8 cellular contexts compared by ENCODE assay signal in the genomic region with DNA sequence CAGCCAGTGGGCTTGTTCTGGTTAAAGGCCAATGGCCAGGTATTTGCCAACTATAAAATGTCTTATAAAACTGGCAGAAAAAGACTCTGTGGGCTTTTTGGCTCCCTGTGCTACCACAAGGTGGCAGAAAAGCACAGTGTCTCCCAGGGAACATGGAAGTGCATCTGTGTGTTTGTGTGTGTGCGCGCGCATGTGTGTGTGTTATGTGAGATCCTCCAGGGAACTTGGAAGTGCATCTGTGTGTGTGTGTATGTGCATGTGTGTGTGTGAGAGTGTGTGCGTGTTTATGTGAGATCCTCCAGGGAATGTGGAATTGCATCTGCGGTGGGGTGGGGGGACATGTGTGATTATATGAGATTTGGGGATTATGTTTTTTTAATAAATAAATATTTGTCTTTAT. TPM values are rescaled to one million over a fixed set of nuclear protein-coding genes. Genes with fewer than 3 reads are reported as not detected.
DNase-seq lines count a peak whose midpoint lies in the region; ATAC-seq and TF ChIP-seq lines count a peak whose summit lies in the region.

No MANE protein-coding gene starts in this region.

- H3K36me3 Mint-ChIP-seq in activated CD4-positive, alpha-beta memory T cell treated with anti-CD3 and anti-CD28 coated beads, Interleukin-2, amount 10 ng/mL, durations not matched to agents 7 days and 5 days (ENCODE audit: low read depth): no peaks in the 10 kb centered on the region

- no peaks in the 10 kb centered on the region for H3K4me1 ChIP-seq in A673 (ENCODE audit: insufficient read depth, low read length, poor library complexity, severe bottlenecking)
- H3K4me1 ChIP-seq in foreskin keratinocyte: no peaks in the 10 kb centered on the region

- CTCF ChIA-PET in A673 (lab: Charles Lee): no interaction called here
- CTCF ChIA-PET in activated CD4-positive, alpha-beta memory T cell treated with anti-CD3 and anti-CD28 coated beads, Interleukin-2, amount 10 ng/mL, durations not matched to agents 7 days and 5 days (lab: Charles Lee): interaction anchor here (0.6 to 1.0 kb wide), 4 partner anchors 253 to 716 kb away, joined by 3 to 4 read pairs (median 3); no protein-coding TSS in a partner anchor

- no TSS peak for BruUV-seq in A673 (replicated peaks; lab: Mats Ljungman, UMichigan)

- H3K4me3 Mint-ChIP-seq in activated CD4-positive, alpha-beta memory T cell treated with anti-CD3 and anti-CD28 coated beads, Interleukin-2, amount 10 ng/mL, durations not matched to agents 7 days and 5 days: no peak overlapping the region

- intact Hi-C loops in A673 (cut with micrococcal nuclease; ENCODE audit: unreplicated experiment): loop anchor here (1.0 kb wide), 1 partner anchor 469 kb away; no protein-coding TSS in a partner anchor

- no peaks in the 10 kb centered on the region for H3K36me3 ChIP-seq in A673 (ENCODE audit: insufficient read depth, low read length, poor library complexity, severe bottlenecking)

- peak; percentile 90 for DNase-seq in A673 (ENCODE audit: low spot score)
- peak; percentile 74 for DNase-seq in GM12865 (ENCODE audit: low read depth)
- DNase-seq in NCI-H226: peak; percentile 50
- peak; percentile 55 for DNase-seq in activated CD4-positive, alpha-beta memory T cell treated with anti-CD3 and anti-CD28 coated beads, Interleukin-2, amount 10 ng/mL, durations not matched to agents 7 days and 5 days
- DNase-seq in foreskin keratinocyte: peak; percentile 30 to 65
- peak; percentile 45 for DNase-seq in pulmonary artery endothelial cell (ENCODE audit: low read depth, low spot score)

- H3K27me3 ChIP-seq in A673 (replicated peaks; ENCODE audit: insufficient read depth, low read depth, low read length, poor library complexity) (no peaks in the 10 kb centered on the region), foreskin keratinocyte (no peaks in the 10 kb centered on the region)

- TF ChIP-seq CTCF in A673 (conservative IDR thresholded peaks at IDR 0.05; ENCODE audit: low read depth, low read length) (peak; percentile 90), GM12865 (IDR thresholded peaks at IDR 0.05; ENCODE audit: insufficient read depth, low read depth, low read length, missing control alignments) (peak; percentile 58), foreskin keratinocyte (conservative IDR thresholded peaks at IDR 0.05) (peak; percentile 80)

- H3K4me3 ChIP-seq in A673 (ENCODE audit: low read depth, low read length, poor library complexity, severe bottlenecking) (no peak overlapping the region), GM12865 (ENCODE audit: low read depth, low read length) (no peak overlapping the region)

- H3K9me3 ChIP-seq in A673 (ENCODE audit: low read depth, low read length, poor library complexity, severe bottlenecking): no peaks in the 10 kb centered on the region

- ATAC-seq in foreskin keratinocyte: peak; percentile 77
- no peak for ATAC-seq in HG03108 (IDR thresholded peaks at IDR 0.05; ENCODE audit: unreplicated experiment)
- no peak for ATAC-seq in HG03521 (IDR thresholded peaks at IDR 0.05; ENCODE audit: unreplicated experiment)

- H3K27me3 Mint-ChIP-seq in activated CD4-positive, alpha-beta memory T cell treated with anti-CD3 and anti-CD28 coated beads, Interleukin-2, amount 10 ng/mL, durations not matched to agents 7 days and 5 days: peaks cover 4% of the 10 kb centered on the region

- H3K4me1 Mint-ChIP-seq in activated CD4-positive, alpha-beta memory T cell treated with anti-CD3 and anti-CD28 coated beads, Interleukin-2, amount 10 ng/mL, durations not matched to agents 7 days and 5 days: no peaks in the 10 kb centered on the region

- H3K27ac ChIP-seq in A673 (ENCODE audit: low read depth, low read length, poor library complexity, severe bottlenecking) (no peak overlapping the region), foreskin keratinocyte (no peak overlapping the region)

- no peak overlapping the region for H3K27ac Mint-ChIP-seq in activated CD4-positive, alpha-beta memory T cell treated with anti-CD3 and anti-CD28 coated beads, Interleukin-2, amount 10 ng/mL, durations not matched to agents 7 days and 5 days

- H3K9me3 Mint-ChIP-seq in activated CD4-positive, alpha-beta memory T cell treated with anti-CD3 and anti-CD28 coated beads, Interleukin-2, amount 10 ng/mL, durations not matched to agents 7 days and 5 days: peaks cover 9% of the 10 kb centered on the region

- POLR2A ChIA-PET in A673 (lab: Charles Lee; ENCODE audit: low non-redundant PET): no interaction called here
- POLR2A ChIA-PET in activated CD4-positive, alpha-beta memory T cell treated with anti-CD3 and anti-CD28 coated beads, Interleukin-2, amount 10 ng/mL, durations not matched to agents 7 days and 5 days (lab: Charles Lee): no interaction called here

RNA-seq across cellular contexts. Expression of a gene that starts 30.2 kb away (rescaled TPM):
- total RNA-seq in A673 (2021) (66.2 and 70.5 TPM in 2 replicates), foreskin keratinocyte (44.3 and 51.9 TPM in 2 replicates), pulmonary artery endothelial cell (35.0 and 40.3 TPM in 2 replicates)
- 10 to 100 TPM; 76.9 to 78.4 TPM for total RNA-seq in activated CD4-positive, alpha-beta memory T cell treated with anti-CD3 and anti-CD28 coated beads, Interleukin-2, amount 10 ng/mL, durations not matched to agents 7 days and 5 days
- polyA plus RNA-seq in foreskin keratinocyte: 22.7 and 24.8 TPM in 2 replicates
